16 cellular contexts compared by ENCODE assay signal in the genomic region with DNA sequence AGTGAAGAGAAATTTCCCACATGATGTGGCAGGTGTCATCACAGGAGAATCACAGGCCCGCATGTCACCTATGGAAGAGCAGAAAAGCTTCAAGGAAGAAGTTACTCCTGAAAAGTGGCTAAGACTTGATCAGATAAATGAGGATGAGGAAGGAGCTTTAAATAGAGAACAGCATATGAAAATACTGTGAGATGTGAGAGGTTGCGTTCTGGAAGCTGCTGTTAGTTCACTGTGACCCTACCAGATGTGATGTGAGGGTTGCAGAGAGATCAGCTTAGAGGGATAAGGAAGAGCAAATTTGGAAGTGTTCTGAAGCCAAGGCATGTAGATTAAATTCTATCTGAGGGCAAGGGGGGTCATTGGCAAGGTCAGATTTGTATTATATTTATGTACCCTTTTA. TPM values are rescaled to one million over a fixed set of nuclear protein-coding genes. Genes with fewer than 3 reads are reported as not detected.
DNase-seq lines count a peak whose midpoint lies in the region; ATAC-seq and TF ChIP-seq lines count a peak whose summit lies in the region.
"Had no signal": no experiment of that assay in that cellular context is flagged by ENCODE, and none has a peak within 500 bp of the region (broad histone marks: within the 10 kb centered on the region; RNA-seq: fewer than 3 reads in every experiment).

No MANE protein-coding gene starts in this region.

- CTCF ChIA-PET in WTC11 (lab: Charles Lee): no interaction called here

- no peak for TF ChIP-seq POLR2A in GM18505 (IDR thresholded peaks at IDR 0.05; ENCODE audit: borderline replicate concordance, extremely low read depth, insufficient read depth, insufficient read length)

- peaks cover 25 to 26% of the 10 kb centered on the region in 2 donors for H3K4me1 Mint-ChIP-seq in immature natural killer cell
- H3K4me1 Mint-ChIP-seq in WTC11: no peaks in the 10 kb centered on the region

- no peak for TF ChIP-seq CTCF in WTC11 (IDR thresholded peaks at IDR 0.05)

- no peaks in the 10 kb centered on the region for H3K27me3 Mint-ChIP-seq in immature natural killer cell (ENCODE audit: low read depth in 3 of 3)
- no peaks in the 10 kb centered on the region for H3K27me3 Mint-ChIP-seq in WTC11 (ENCODE audit: low read depth)

- H3K36me3 Mint-ChIP-seq in immature natural killer cell (peaks cover 35 to 52% (median 37%) of the 10 kb centered on the region in 3 donors), WTC11 (no peaks in the 10 kb centered on the region)

- H3K27ac Mint-ChIP-seq in immature natural killer cell (peak overlapping the region; percentile 4 to 75 (median 32)), WTC11 (no peak overlapping the region)
- H3K27ac Mint-ChIP-seq: CD14-positive monocyte had no signal

- H3K9me3 Mint-ChIP-seq in immature natural killer cell: no peaks in the 10 kb centered on the region
- peaks cover 4% of the 10 kb centered on the region; the same call in 1 of the 2 replicates for H3K9me3 Mint-ChIP-seq in WTC11

- DNase-seq in immature natural killer cell: no peak
- DNase-seq in NCI-H2196 treated with DMSO at 0.1 percent for 48 hours (lab: John Stamatoyannopoulos, UW; ENCODE audit: unreplicated experiment): no peak
- DNase-seq in NCI-H748 (lab: John Stamatoyannopoulos, UW; ENCODE audit: unreplicated experiment): no peak
- no peak for DNase-seq in WTC11 (ENCODE audit: low spot score)
- DNase-seq: effector CD8-positive, alpha-beta T cell; NCI-H2171; substantia nigra had no signal

- peak; percentile 39 for ATAC-seq in GM18505 (IDR thresholded peaks at IDR 0.05; ENCODE audit: unreplicated experiment)
- peak; percentile 80 for ATAC-seq in GM21526 (IDR thresholded peaks at IDR 0.05; ENCODE audit: low FRiP score, unreplicated experiment)
- ATAC-seq in HG03469 (IDR thresholded peaks at IDR 0.05; ENCODE audit: unreplicated experiment): peak; percentile 52
- no peak for ATAC-seq in WTC11
- ATAC-seq: SK-N-SH treated with all-trans-retinoic acid at 6 μM for 48 hours had no signal

- POLR2A ChIA-PET in WTC11 (lab: Charles Lee): no interaction called here

- no peak overlapping the region for H3K4me3 Mint-ChIP-seq in immature natural killer cell
- no peak overlapping the region for H3K4me3 Mint-ChIP-seq in WTC11
- H3K4me3 Mint-ChIP-seq: CD14-positive monocyte had no signal

TF ChIP-seq in WTC11, 78 proteins besides CTCF, POLR2A, EP300 and RAD21:
- no peak for TF ChIP-seq IRF2 (CRISPR knock-in tag; IDR thresholded peaks at IDR 0.05; ENCODE audit: borderline replicate concordance, low read depth)
- TF ChIP-seq, protein P1, sequence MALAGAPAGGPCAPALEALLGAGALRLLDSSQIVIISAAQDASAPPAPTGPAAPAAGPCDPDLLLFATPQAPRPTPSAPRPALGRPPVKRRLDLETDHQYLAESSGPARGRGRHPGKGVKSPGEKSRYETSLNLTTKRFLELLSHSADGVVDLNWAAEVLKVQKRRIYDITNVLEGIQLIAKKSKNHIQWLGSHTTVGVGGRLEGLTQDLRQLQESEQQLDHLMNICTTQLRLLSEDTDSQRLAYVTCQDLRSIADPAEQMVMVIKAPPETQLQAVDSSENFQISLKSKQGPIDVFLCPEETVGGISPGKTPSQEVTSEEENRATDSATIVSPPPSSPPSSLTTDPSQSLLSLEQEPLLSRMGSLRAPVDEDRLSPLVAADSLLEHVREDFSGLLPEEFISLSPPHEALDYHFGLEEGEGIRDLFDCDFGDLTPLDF (CRISPR knock-in tag; IDR thresholded peaks at IDR 0.05): no peak
- TF ChIP-seq MXD4 (CRISPR knock-in tag; IDR thresholded peaks at IDR 0.05; ENCODE audit: borderline replicate concordance): no peak
TF ChIP-seq in WTC11: peak in this region for 0.

RNA-seq across cellular contexts. Expression of a gene that starts 17.1 kb away (rescaled TPM):
- polyA plus RNA-seq in immature natural killer cell: 1 to 10 TPM; 2.5 to 3.8 (median 3.8) TPM
- total RNA-seq in WTC11 (2021): 0.09 to 0.14 TPM in 2 of 3 replicates, not detected in the other
- total RNA-seq: osteoblast had no signal

RNA-seq across cellular contexts. Expression of a gene that starts 35.6 kb away (rescaled TPM):
- under 1 TPM in 1 of 3 donors, not detected in 2; 0.51 TPM for polyA plus RNA-seq in immature natural killer cell
- 0.32 to 0.96 TPM (median 0.66 TPM) in 3 replicates for total RNA-seq in WTC11 (2021)
- polyA plus RNA-seq: CD14-positive monocyte had no signal

RNA-seq across cellular contexts. Expression of a gene that starts 40.2 kb away (rescaled TPM):
- 1,000 to 10,000 TPM; 2,434 to 4,716 (median 2,863) TPM for polyA plus RNA-seq in immature natural killer cell
- total RNA-seq in WTC11 (2021): 0.80 to 2.3 TPM (median 1.6 TPM) in 3 replicates

RNA-seq across cellular contexts. Expression of a gene that starts 51.6 kb away (rescaled TPM):
- not detected for polyA plus RNA-seq in immature natural killer cell
- total RNA-seq in WTC11 (2021): not detected in 3 replicates
- total RNA-seq: HT-29, mesenteric fat pad, osteoblast, smooth muscle cell had no signal
- polyA plus RNA-seq: smooth muscle cell had no signal
